In the genomic region with DNA sequence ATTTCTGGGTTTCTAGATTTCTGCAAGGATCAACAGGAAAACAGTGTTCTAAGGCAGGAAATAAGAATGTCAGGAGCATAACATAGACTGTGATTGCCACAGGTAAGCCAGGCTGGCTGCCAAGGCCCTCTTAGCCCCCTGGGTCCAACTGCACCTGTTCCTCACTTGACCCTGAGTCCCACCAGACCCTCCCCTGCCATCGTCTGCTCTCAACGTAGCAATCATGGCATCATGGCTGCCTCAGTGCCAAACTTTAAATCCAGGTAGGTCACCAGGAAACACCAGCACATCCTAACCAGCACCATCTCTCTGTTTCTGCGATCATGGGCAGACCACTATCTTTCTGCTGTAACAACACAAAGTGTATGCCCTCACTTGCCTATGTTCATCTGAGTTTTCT, we compare ENCODE assay signal across 25 cellular contexts.
"Had no signal": no experiment of that assay in that cellular context is flagged by ENCODE, and none has a peak within 500 bp of the region (broad histone marks: within the 10 kb centered on the region; RNA-seq: fewer than 3 reads in every experiment).

No MANE protein-coding gene starts in this region.

- H3K27me3 ChIP-seq: dorsolateral prefrontal cortex, esophagus muscularis mucosa, foreskin keratinocyte, gastroesophageal sphincter, hepatocyte had no signal

- H3K36me3 ChIP-seq: esophagus muscularis mucosa, gastroesophageal sphincter, heart left ventricle, left ventricle myocardium inferior, lower lobe of right lung had no signal

- H3K4me3 ChIP-seq: coronary artery, dorsolateral prefrontal cortex, esophagus muscularis mucosa, gastroesophageal sphincter, heart left ventricle, hepatocyte, left ventricle myocardium inferior, lower lobe of right lung, mucosa of descending colon had no signal

- DNase-seq: dermis blood vessel endothelial cell; dorsolateral prefrontal cortex; effector CD4-positive, alpha-beta T cell; effector memory CD4-positive, alpha-beta T cell; foreskin keratinocyte; heart left ventricle; hypothalamus; immature natural killer cell; islet precursor cell; kidney; kidney glomerular epithelial cell; left colon; left ventricle myocardium inferior; lower lobe of right lung; mesenchymal stem cell; mucosa of descending colon; naive B cell had no signal

- FAIRE-seq: colon, endothelial cell of umbilical vein, frontal cortex, kidney had no signal

- ATAC-seq: foreskin keratinocyte, gastroesophageal sphincter, heart left ventricle, left colon, left lobe of liver, lower lobe of right lung, mucosa of descending colon had no signal
